ENCODE assay signal across 1 cellular context in genomic region chr5:80122599-80122998, GRCh38.
TF ChIP-seq lines count a peak whose summit lies in the region.

No MANE protein-coding gene starts in this region.

TF ChIP-seq in GM12878, 131 proteins besides CTCF, POLR2A, EP300 and RAD21 (continued from another document):
- peak; percentile 45; the same call in 1 of the 2 replicates for TF ChIP-seq SPI1 (IDR thresholded peaks at IDR 0.05; ENCODE audit: borderline replicate concordance, insufficient read depth, low read depth, low read length)
- no peak for TF ChIP-seq FOS (IDR thresholded peaks at IDR 0.05; ENCODE audit: borderline replicate concordance, extremely low read depth, insufficient read length)
- TF ChIP-seq TCF7 (IDR thresholded peaks at IDR 0.05; ENCODE audit: borderline replicate concordance), result no peak
- peak; percentile 37 to 38; a peak in 2 of 4 replicates for TF ChIP-seq IKZF2 (IDR thresholded peaks at IDR 0.05)
- TF ChIP-seq EED (IDR thresholded peaks at IDR 0.05; ENCODE audit: low read depth), result peak; percentile 30; the same call in 1 of the 2 replicates
- no peak for TF ChIP-seq NRF1 (conservative IDR thresholded peaks at IDR 0.05; ENCODE audit: low read depth, low read length)
- TF ChIP-seq, protein P1, sequence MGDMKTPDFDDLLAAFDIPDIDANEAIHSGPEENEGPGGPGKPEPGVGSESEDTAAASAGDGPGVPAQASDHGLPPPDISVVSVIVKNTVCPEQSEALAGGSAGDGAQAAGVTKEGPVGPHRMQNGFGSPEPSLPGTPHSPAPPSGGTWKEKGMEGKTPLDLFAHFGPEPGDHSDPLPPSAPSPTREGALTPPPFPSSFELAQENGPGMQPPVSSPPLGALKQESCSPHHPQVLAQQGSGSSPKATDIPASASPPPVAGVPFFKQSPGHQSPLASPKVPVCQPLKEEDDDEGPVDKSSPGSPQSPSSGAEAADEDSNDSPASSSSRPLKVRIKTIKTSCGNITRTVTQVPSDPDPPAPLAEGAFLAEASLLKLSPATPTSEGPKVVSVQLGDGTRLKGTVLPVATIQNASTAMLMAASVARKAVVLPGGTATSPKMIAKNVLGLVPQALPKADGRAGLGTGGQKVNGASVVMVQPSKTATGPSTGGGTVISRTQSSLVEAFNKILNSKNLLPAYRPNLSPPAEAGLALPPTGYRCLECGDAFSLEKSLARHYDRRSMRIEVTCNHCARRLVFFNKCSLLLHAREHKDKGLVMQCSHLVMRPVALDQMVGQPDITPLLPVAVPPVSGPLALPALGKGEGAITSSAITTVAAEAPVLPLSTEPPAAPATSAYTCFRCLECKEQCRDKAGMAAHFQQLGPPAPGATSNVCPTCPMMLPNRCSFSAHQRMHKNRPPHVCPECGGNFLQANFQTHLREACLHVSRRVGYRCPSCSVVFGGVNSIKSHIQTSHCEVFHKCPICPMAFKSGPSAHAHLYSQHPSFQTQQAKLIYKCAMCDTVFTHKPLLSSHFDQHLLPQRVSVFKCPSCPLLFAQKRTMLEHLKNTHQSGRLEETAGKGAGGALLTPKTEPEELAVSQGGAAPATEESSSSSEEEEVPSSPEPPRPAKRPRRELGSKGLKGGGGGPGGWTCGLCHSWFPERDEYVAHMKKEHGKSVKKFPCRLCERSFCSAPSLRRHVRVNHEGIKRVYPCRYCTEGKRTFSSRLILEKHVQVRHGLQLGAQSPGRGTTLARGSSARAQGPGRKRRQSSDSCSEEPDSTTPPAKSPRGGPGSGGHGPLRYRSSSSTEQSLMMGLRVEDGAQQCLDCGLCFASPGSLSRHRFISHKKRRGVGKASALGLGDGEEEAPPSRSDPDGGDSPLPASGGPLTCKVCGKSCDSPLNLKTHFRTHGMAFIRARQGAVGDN (IDR thresholded peaks at IDR 0.05), result 0 out of 2 replicates have a peak, but pooled peaks have one; percentile 15
- TF ChIP-seq IKZF1 (conservative IDR thresholded peaks at IDR 0.05), result peak; percentile 68
- TF ChIP-seq SREBF2 (IDR thresholded peaks at IDR 0.05; ENCODE audit: low read length), result no peak
- TF ChIP-seq BHLHE40 (IDR thresholded peaks at IDR 0.05; ENCODE audit: borderline replicate concordance in 1 of 2, low read depth in 2 of 2, low read length in 1 of 2), result peak in 1 of 2 experiments; percentile 11; a peak in 1 of 4 replicates
